Comparison of ENCODE assay signal across 25 cellular contexts in genomic region chr2:237137626-237138323, GRCh38.
"Had no signal": no experiment of that assay in that cellular context is flagged by ENCODE, and none has a peak within 500 bp of the region (broad histone marks: within the 10 kb centered on the region; RNA-seq: fewer than 3 reads in every experiment).

No MANE protein-coding gene starts in this region.

- H3K27ac Mint-ChIP-seq: activated CD8-positive, alpha-beta T cell treated with anti-CD3 and anti-CD28 coated beads, Interleukin-2, amount 10 ng/mL, durations not matched to agents 7 days and 5 days; activated naive CD4-positive, alpha-beta T cell treated with anti-CD3 and anti-CD28 coated beads, Interleukin-2, amount 50 U/mL, for 24 hours; activated T-helper 1 cell treated with anti-CD3 and anti-CD28 coated beads, Interleukin-12 subunit alpha, Interleukin-12 subunit beta, Interleukin-2, Interleukin-4 antibody, amounts not matched to agents 30 ng/mL and 10 ng/mL and 1 ng/mL, durations not matched to agents 14 hours and 24 hours and 36 hours; brain; memory B cell; naive thymus-derived CD4-positive, alpha-beta T cell; stimulated activated naive CD8-positive, alpha-beta T cell treated with anti-CD3 and anti-CD28 coated beads, Interleukin-15, Interleukin-2, amounts not matched to agents 100 ng/mL and 50 ng/mL, for 24 hours; T-cell; T-helper 2 cell treated with Interferon-gamma antibody and Interleukin-4, amounts not matched to agents 5 μg/mL and 100 μg/mL, for 36 hours had no signal

- H3K4me3 ChIP-seq: esophagus squamous epithelium, gastrocnemius medialis, psoas muscle, tibial artery had no signal

- ATAC-seq: activated CD8-positive, alpha-beta T cell treated with anti-CD3 and anti-CD28 coated beads, Interleukin-2, amount 10 ng/mL, durations not matched to agents 7 days and 5 days; gastrocnemius medialis; left colon; naive thymus-derived CD4-positive, alpha-beta T cell; psoas muscle; right cardiac atrium; T-cell had no signal

- H3K4me1 ChIP-seq: esophagus squamous epithelium, psoas muscle, tibial artery had no signal

- H3K36me3 ChIP-seq: esophagus squamous epithelium, gastrocnemius medialis, tibial artery had no signal

- FAIRE-seq: keratinocyte had no signal

- H3K36me3 Mint-ChIP-seq: activated naive CD4-positive, alpha-beta T cell treated with anti-CD3 and anti-CD28 coated beads, Interleukin-2, amount 50 U/mL, for 24 hours; brain; memory B cell; naive thymus-derived CD4-positive, alpha-beta T cell; T-cell had no signal

- H3K9me3 ChIP-seq: esophagus squamous epithelium, gastrocnemius medialis, psoas muscle, tibial artery had no signal

- H3K4me3 Mint-ChIP-seq: activated CD8-positive, alpha-beta T cell treated with anti-CD3 and anti-CD28 coated beads, Interleukin-2, amount 10 ng/mL, durations not matched to agents 7 days and 5 days; activated naive CD4-positive, alpha-beta T cell treated with anti-CD3 and anti-CD28 coated beads, Interleukin-2, amount 50 U/mL, for 24 hours; activated T-helper 1 cell treated with anti-CD3 and anti-CD28 coated beads, Interleukin-12 subunit alpha, Interleukin-12 subunit beta, Interleukin-2, Interleukin-4 antibody, amounts not matched to agents 30 ng/mL and 10 ng/mL and 1 ng/mL, durations not matched to agents 14 hours and 24 hours and 36 hours; brain; memory B cell; naive thymus-derived CD4-positive, alpha-beta T cell; stimulated activated naive CD8-positive, alpha-beta T cell treated with anti-CD3 and anti-CD28 coated beads, Interleukin-15, Interleukin-2, amounts not matched to agents 100 ng/mL and 50 ng/mL, for 24 hours; T-cell; T-helper 2 cell treated with Interferon-gamma antibody and Interleukin-4, amounts not matched to agents 5 μg/mL and 100 μg/mL, for 36 hours had no signal

- DNase-seq: activated CD4-positive, alpha-beta T cell treated with anti-CD3 and anti-CD28 coated beads for 1 hour; activated CD4-positive, alpha-beta T cell treated with anti-CD3 and anti-CD28 coated beads, Interleukin-2, amount 50 U/mL, for 1 hour; activated CD8-positive, alpha-beta T cell treated with anti-CD3 and anti-CD28 coated beads, Interleukin-2, amount 10 ng/mL, durations not matched to agents 7 days and 5 days; activated gamma-delta T cell treated with Interleukin-2 at 50 U/mL for 16 hours; aorta; caudate nucleus; dermis blood vessel endothelial cell; effector memory CD4-positive, alpha-beta T cell; esophagus squamous epithelium; gastrocnemius medialis; left colon; naive thymus-derived CD4-positive, alpha-beta T cell; psoas muscle; right cardiac atrium; stimulated activated CD4-positive, alpha-beta T cell treated with anti-CD3 and anti-CD28 coated beads, Interleukin-1b, Interleukin-23, amount 100 ng/mL, for 48 hours; substantia nigra; T-cell; tibial artery had no signal

- H3K27me3 ChIP-seq: esophagus squamous epithelium, gastrocnemius medialis, tibial artery had no signal

- H3K4me1 Mint-ChIP-seq: activated naive CD4-positive, alpha-beta T cell treated with anti-CD3 and anti-CD28 coated beads, Interleukin-2, amount 50 U/mL, for 24 hours; memory B cell; naive thymus-derived CD4-positive, alpha-beta T cell; T-cell had no signal

- H3K27ac ChIP-seq: esophagus squamous epithelium, gastrocnemius medialis, psoas muscle, tibial artery had no signal

- H3K9me3 Mint-ChIP-seq: activated naive CD4-positive, alpha-beta T cell treated with anti-CD3 and anti-CD28 coated beads, Interleukin-2, amount 50 U/mL, for 24 hours; activated T-helper 1 cell treated with anti-CD3 and anti-CD28 coated beads, Interleukin-12 subunit alpha, Interleukin-12 subunit beta, Interleukin-2, Interleukin-4 antibody, amounts not matched to agents 30 ng/mL and 10 ng/mL and 1 ng/mL, durations not matched to agents 14 hours and 24 hours and 36 hours; brain; stimulated activated naive CD8-positive, alpha-beta T cell treated with anti-CD3 and anti-CD28 coated beads, Interleukin-15, Interleukin-2, amounts not matched to agents 100 ng/mL and 50 ng/mL, for 24 hours; T-cell; T-helper 2 cell treated with Interferon-gamma antibody and Interleukin-4, amounts not matched to agents 5 μg/mL and 100 μg/mL, for 36 hours had no signal

- H3K27me3 Mint-ChIP-seq: activated naive CD4-positive, alpha-beta T cell treated with anti-CD3 and anti-CD28 coated beads, Interleukin-2, amount 50 U/mL, for 24 hours; brain; memory B cell; T-cell had no signal
